In the genomic region with DNA sequence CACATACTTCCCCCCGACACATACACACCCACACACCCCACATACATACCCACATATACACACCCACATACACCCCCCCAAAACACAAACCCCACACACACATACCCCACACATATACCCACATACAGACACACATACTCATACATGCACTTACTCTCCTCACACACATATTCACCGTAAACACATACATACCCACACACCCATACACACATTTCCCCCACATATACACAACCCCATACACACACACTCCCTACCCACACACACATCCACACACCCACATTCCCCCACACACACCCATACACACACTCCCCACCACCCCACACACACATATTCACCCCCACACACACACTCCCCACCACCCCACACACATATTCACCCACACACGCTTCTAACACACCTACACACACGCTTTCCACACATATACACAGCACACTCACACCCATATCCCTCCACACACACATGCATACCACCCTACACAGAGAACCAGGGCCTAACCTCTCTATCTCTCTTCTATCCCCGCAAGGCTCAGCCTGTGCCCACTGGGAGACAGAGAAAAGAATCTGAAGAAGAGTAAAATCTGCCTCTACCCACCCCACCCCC, we compare ENCODE assay signal across 23 cellular contexts.
DNase-seq lines count a peak whose midpoint lies in the region; ATAC-seq, FAIRE-seq and TF ChIP-seq lines count a peak whose summit lies in the region.
"Had no signal": no experiment of that assay in that cellular context is flagged by ENCODE, and none has a peak within 500 bp of the region (broad histone marks: within the 10 kb centered on the region; RNA-seq: fewer than 3 reads in every experiment).

No MANE protein-coding gene starts in this region.

- H3K14ac ChIP-seq in mesenchymal stem cell (ENCODE audit: low read length in 2 of 2) = peak overlapping the region in 1 of 2 experiments; percentile 87

- no peak overlapping the region for H3K27ac ChIP-seq in astrocyte (ENCODE audit: low read depth, low read length)
- no peak overlapping the region for H3K27ac ChIP-seq in mesenchymal stem cell (ENCODE audit: low read length, poor library complexity, severe bottlenecking)
- H3K27ac ChIP-seq: A549, parathyroid adenoma, SJSA1 had no signal

- no peaks in the 10 kb centered on the region for H3K79me2 ChIP-seq in astrocyte (ENCODE audit: insufficient read depth, low read length)
- H3K79me2 ChIP-seq: parathyroid adenoma had no signal

- intact Hi-C loops in Calu3 (cut with micrococcal nuclease; ENCODE audit: unreplicated experiment) = loop anchor here (2.0 to 10.0 kb wide), 6 partner anchors 170 to 782 kb away; no protein-coding TSS in a partner anchor
- intact Hi-C loops in sciatic nerve (cut with DNase I) = no loop called here

- H4K91ac ChIP-seq in mesenchymal stem cell (ENCODE audit: low read length) = peak overlapping the region; percentile 83

- no peaks in the 10 kb centered on the region for H3K27me3 ChIP-seq in astrocyte (ENCODE audit: insufficient read depth, low read length)
- no peaks in the 10 kb centered on the region for H3K27me3 ChIP-seq in mesenchymal stem cell (ENCODE audit: control insufficient read depth in 1 of 2, insufficient read depth in 1 of 2, low read length in 2 of 2)
- H3K27me3 ChIP-seq: BE2C, SJSA1 had no signal

- no peak overlapping the region for H2BK15ac ChIP-seq in mesenchymal stem cell (ENCODE audit: low read depth, poor library complexity, severe bottlenecking)

- H3K9ac ChIP-seq in astrocyte (ENCODE audit: low read length) (no peak overlapping the region), mesenchymal stem cell (ENCODE audit: low read length) (no peak overlapping the region)
- H3K9ac ChIP-seq: parathyroid adenoma had no signal

- peak; percentile 26 for ATAC-seq in sciatic nerve
- ATAC-seq: T-helper 17 cell had no signal

- no peaks in the 10 kb centered on the region for H4K20me1 ChIP-seq in astrocyte (ENCODE audit: insufficient read depth, low read length)

- peaks cover 26% of the 10 kb centered on the region for H3K4me1 Mint-ChIP-seq in Calu3 (ENCODE audit: low read depth, unreplicated experiment)
- H3K4me1 Mint-ChIP-seq in astrocyte (ENCODE audit: low read depth, unreplicated experiment) = no peaks in the 10 kb centered on the region
- no peaks in the 10 kb centered on the region for H3K4me1 Mint-ChIP-seq in activated naive CD8-positive, alpha-beta T cell treated with anti-CD3 and anti-CD28 coated beads for 36 hours
- H3K4me1 Mint-ChIP-seq: activated naive CD4-positive, alpha-beta T cell treated with anti-CD3 and anti-CD28 coated beads, Interleukin-2, amount 10 ng/mL, durations not matched to agents 7 days and 5 days; natural killer cell; T-helper 17 cell had no signal

- no peak for FAIRE-seq in astrocyte (lab: Jason Lieb, UNC)
- FAIRE-seq: A549 had no signal

- DNase-seq in Calu3 (no peak), astrocyte (ENCODE audit: low read depth) (no peak), mesenchymal stem cell (no peak), sciatic nerve (ENCODE audit: low spot score) (no peak), OCI-M2 (lab: John Stamatoyannopoulos, UW; ENCODE audit: unreplicated experiment) (no peak), DMS153 treated with DMSO at 0.1 percent for 48 hours (lab: John Stamatoyannopoulos, UW; ENCODE audit: unreplicated experiment) (no peak), MV-4-11 (lab: John Stamatoyannopoulos, UW) (no peak)
- DNase-seq in activated naive CD8-positive, alpha-beta T cell treated with anti-CD3 and anti-CD28 coated beads for 36 hours = no peak
- DNase-seq: activated CD4-positive, alpha-beta T cell treated with anti-CD3 and anti-CD28 coated beads for 48 hours; activated naive CD4-positive, alpha-beta T cell treated with anti-CD3 and anti-CD28 coated beads, Interleukin-2, amount 10 ng/mL, durations not matched to agents 7 days and 5 days; activated T-cell treated with anti-CD3 and anti-CD28 coated beads, Interleukin-2, amount 50 U/mL, for 48 hours; cortex of kidney; DMS79 treated with DMSO at 0.1 percent for 48 hours; natural killer cell; NCI-H1092; NCI-H187; stimulated activated CD4-positive, alpha-beta T cell treated with anti-CD3 and anti-CD28 coated beads, Interleukin-15, amount 100 ng/mL, for 24 hours; T-helper 17 cell had no signal

- no peaks in the 10 kb centered on the region for H3K79me1 ChIP-seq in mesenchymal stem cell (replicated peaks; ENCODE audit: low read length, poor library complexity, severe bottlenecking)

- no peak overlapping the region for H4K8ac ChIP-seq in mesenchymal stem cell (ENCODE audit: low read length)

- BruUV-seq in Calu3 (replicated peaks; lab: Mats Ljungman, UMichigan) = no TSS peak

- no peaks in the 10 kb centered on the region for H3K4me1 ChIP-seq in astrocyte (ENCODE audit: insufficient read depth, low read length)
- H3K4me1 ChIP-seq in mesenchymal stem cell (ENCODE audit: control insufficient read depth, insufficient read depth, low read depth, low read length) = peaks cover 5% of the 10 kb centered on the region
- H3K4me1 ChIP-seq: A549, parathyroid adenoma, SJSA1 had no signal

- H3K9me3 ChIP-seq in astrocyte (ENCODE audit: insufficient read depth, low read depth, low read length) (no peaks in the 10 kb centered on the region), mesenchymal stem cell (ENCODE audit: control insufficient read depth, low read length) (no peaks in the 10 kb centered on the region)
- H3K9me3 ChIP-seq: A549, BE2C, HAP-1, SJSA1 had no signal

- H3K18ac ChIP-seq in mesenchymal stem cell (ENCODE audit: low read depth in 1 of 2, low read length in 2 of 2) = peak overlapping the region; percentile 23 to 95

- TF ChIP-seq CTCF in Calu3 (IDR thresholded peaks at IDR 0.05; ENCODE audit: unreplicated experiment) (no peak), astrocyte (IDR thresholded peaks at IDR 0.05; ENCODE audit: insufficient read depth, low read depth, low read length) (no peak)

- H2BK12ac ChIP-seq in mesenchymal stem cell (ENCODE audit: low read length in 2 of 2) = peak overlapping the region; percentile 43 to 66

- H3K4me3 Mint-ChIP-seq in Calu3 (ENCODE audit: low read depth, unreplicated experiment) (no peak overlapping the region), astrocyte (ENCODE audit: unreplicated experiment) (no peak overlapping the region)
- H3K4me3 Mint-ChIP-seq in activated naive CD8-positive, alpha-beta T cell treated with anti-CD3 and anti-CD28 coated beads for 36 hours = no peak overlapping the region
- H3K4me3 Mint-ChIP-seq: activated naive CD4-positive, alpha-beta T cell treated with anti-CD3 and anti-CD28 coated beads, Interleukin-2, amount 10 ng/mL, durations not matched to agents 7 days and 5 days; natural killer cell; T-helper 17 cell had no signal

- H3K9me3 Mint-ChIP-seq in Calu3 (ENCODE audit: low read depth, unreplicated experiment) (peaks cover 2% of the 10 kb centered on the region), astrocyte (ENCODE audit: unreplicated experiment) (no peaks in the 10 kb centered on the region)
- peaks cover 3% of the 10 kb centered on the region for H3K9me3 Mint-ChIP-seq in activated naive CD8-positive, alpha-beta T cell treated with anti-CD3 and anti-CD28 coated beads for 36 hours

- WGBS in mesenchymal stem cell = 98% methylated on average over 5 of the region's 5 CpGs

- H3K27ac Mint-ChIP-seq in Calu3 (ENCODE audit: unreplicated experiment) (peak overlapping the region; percentile 32), astrocyte (ENCODE audit: unreplicated experiment) (peak overlapping the region; percentile 44)
- H3K27ac Mint-ChIP-seq in activated naive CD8-positive, alpha-beta T cell treated with anti-CD3 and anti-CD28 coated beads for 36 hours = no peak overlapping the region
- H3K27ac Mint-ChIP-seq: activated naive CD4-positive, alpha-beta T cell treated with anti-CD3 and anti-CD28 coated beads, Interleukin-2, amount 10 ng/mL, durations not matched to agents 7 days and 5 days; natural killer cell; T-helper 17 cell had no signal

- no peak overlapping the region for H2BK5ac ChIP-seq in mesenchymal stem cell (ENCODE audit: low read depth, low read length, poor library complexity, severe bottlenecking)

- H3K36me3 Mint-ChIP-seq in Calu3 (ENCODE audit: insufficient read depth, unreplicated experiment) = no peaks in the 10 kb centered on the region
- H3K36me3 Mint-ChIP-seq in astrocyte (ENCODE audit: low read depth, unreplicated experiment) = no peaks in the 10 kb centered on the region
- no peaks in the 10 kb centered on the region for H3K36me3 Mint-ChIP-seq in activated naive CD8-positive, alpha-beta T cell treated with anti-CD3 and anti-CD28 coated beads for 36 hours
- H3K36me3 Mint-ChIP-seq: activated naive CD4-positive, alpha-beta T cell treated with anti-CD3 and anti-CD28 coated beads, Interleukin-2, amount 10 ng/mL, durations not matched to agents 7 days and 5 days; natural killer cell had no signal

- CTCF ChIA-PET in Calu3 (lab: Charles Lee) = interaction anchor here (0.6 to 1.9 kb wide), 3 partner anchors 436 to 638 kb away, joined by 3 to 8 read pairs (median 6); no protein-coding TSS in a partner anchor

- H3K4ac ChIP-seq in mesenchymal stem cell (ENCODE audit: low read depth in 1 of 2, low read length in 2 of 2) = peak overlapping the region in 1 of 2 experiments; percentile 61

- H3K23ac ChIP-seq in mesenchymal stem cell (ENCODE audit: low read length in 2 of 2) = no peak overlapping the region

- H2AFZ ChIP-seq in astrocyte (ENCODE audit: low read depth, low read length) (no peak overlapping the region), mesenchymal stem cell (ENCODE audit: low read depth, low read length) (no peak overlapping the region)
- H2AFZ ChIP-seq: parathyroid adenoma had no signal

- H3K4me3 ChIP-seq in astrocyte (ENCODE audit: insufficient read depth, low read depth, low read length) (no peak overlapping the region), mesenchymal stem cell (ENCODE audit: insufficient read depth in 1 of 2, low read depth in 1 of 2, low read length in 2 of 2) (no peak overlapping the region)
- H3K4me3 ChIP-seq: A549, HAP-1, SJSA1 had no signal

- no peak overlapping the region for H2AK5ac ChIP-seq in mesenchymal stem cell (ENCODE audit: low read length, severe bottlenecking)

- no peaks in the 10 kb centered on the region for H3K27me3 Mint-ChIP-seq in Calu3 (ENCODE audit: unreplicated experiment)
- H3K27me3 Mint-ChIP-seq in astrocyte (ENCODE audit: low read depth, unreplicated experiment) = no peaks in the 10 kb centered on the region
- H3K27me3 Mint-ChIP-seq in activated naive CD8-positive, alpha-beta T cell treated with anti-CD3 and anti-CD28 coated beads for 36 hours = peaks cover 11% of the 10 kb centered on the region
- H3K27me3 Mint-ChIP-seq: activated naive CD4-positive, alpha-beta T cell treated with anti-CD3 and anti-CD28 coated beads, Interleukin-2, amount 10 ng/mL, durations not matched to agents 7 days and 5 days; T-helper 17 cell had no signal

- no peaks in the 10 kb centered on the region for H3K36me3 ChIP-seq in astrocyte (ENCODE audit: insufficient read depth, low read length)
- no peaks in the 10 kb centered on the region for H3K36me3 ChIP-seq in mesenchymal stem cell (ENCODE audit: control insufficient read depth in 1 of 2, insufficient read depth in 2 of 2, low read depth in 1 of 2, low read length in 2 of 2)
- H3K36me3 ChIP-seq: BE2C, HAP-1, SJSA1 had no signal

- H3K4me2 ChIP-seq in astrocyte (ENCODE audit: low read length) (no peak overlapping the region), mesenchymal stem cell (ENCODE audit: low read length, poor library complexity, severe bottlenecking) (no peak overlapping the region)
- H3K4me2 ChIP-seq: A549 had no signal

- H2BK120ac ChIP-seq in mesenchymal stem cell (ENCODE audit: low read depth, low read length) = no peak overlapping the region
